Comparison of ENCODE assay signal across 12 cellular contexts in the genomic region with DNA sequence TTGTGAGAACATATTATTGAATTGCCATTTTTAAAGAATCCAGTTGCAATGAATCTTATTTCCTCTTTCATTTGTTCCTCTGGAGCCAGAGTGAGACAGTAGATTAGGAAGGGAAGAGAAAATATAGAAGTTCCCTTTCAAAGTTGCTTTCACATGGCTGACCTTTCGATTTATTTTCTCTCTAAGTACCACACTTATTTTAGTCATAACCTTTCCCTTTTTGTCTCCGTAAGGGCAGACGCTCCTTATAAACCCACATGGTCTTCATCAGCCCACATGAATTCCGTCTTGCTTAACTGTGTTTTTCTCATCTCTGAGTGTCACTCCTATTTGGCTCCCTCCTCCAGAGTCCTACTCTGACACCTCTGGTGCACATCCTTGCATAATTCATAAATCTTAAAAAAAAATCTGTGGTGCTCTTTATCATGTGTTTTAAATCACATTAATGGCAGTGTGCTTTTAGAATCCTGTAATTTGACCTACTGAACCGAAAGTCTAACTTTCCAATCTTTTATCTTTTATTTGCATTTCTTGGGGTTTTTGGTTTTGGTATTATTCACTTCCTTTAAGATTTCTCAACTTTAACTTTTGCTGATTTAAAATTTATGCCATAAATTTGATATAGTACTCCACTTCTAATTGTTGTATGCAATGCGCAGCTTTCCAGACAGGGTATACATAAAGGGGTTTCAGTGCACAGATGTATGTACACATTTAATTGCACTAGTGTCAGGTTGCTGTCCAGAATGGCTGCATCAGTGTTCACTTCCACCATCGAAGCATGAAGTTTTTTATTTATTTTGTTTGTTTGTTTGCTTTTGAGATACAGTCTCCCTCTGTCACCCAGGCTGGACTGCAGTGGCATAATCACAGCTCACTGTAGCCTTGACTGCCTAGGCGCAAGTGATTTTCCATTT. TPM values are rescaled to one million over a fixed set of nuclear protein-coding genes. Genes with fewer than 3 reads are reported as not detected.
DNase-seq lines count a peak whose midpoint lies in the region; ATAC-seq, FAIRE-seq and TF ChIP-seq lines count a peak whose summit lies in the region.
"Had no signal": no experiment of that assay in that cellular context is flagged by ENCODE, and none has a peak within 500 bp of the region (broad histone marks: within the 10 kb centered on the region; RNA-seq: fewer than 3 reads in every experiment).

No MANE protein-coding gene starts in this region.

- peaks cover 7% of the 10 kb centered on the region; the same call in 2 of the 3 replicates for H3K9me3 ChIP-seq in A549
- H3K9me3 ChIP-seq in neuronal stem cell (replicated peaks in 1 of 2; ENCODE audit: control insufficient read depth in 2 of 2, insufficient read depth in 1 of 2, low read depth in 1 of 2, low read length in 2 of 2), result peaks cover 3 to 7% of the 10 kb centered on the region in 2 donors

- H3K4me1 ChIP-seq in A549 (no peaks in the 10 kb centered on the region), neuronal stem cell (ENCODE audit: control insufficient read depth in 2 of 2, insufficient read depth in 1 of 2, low read depth in 1 of 2, low read length in 2 of 2) (no peaks in the 10 kb centered on the region)

- H4K91ac ChIP-seq in neuronal stem cell (ENCODE audit: low read depth, low read length, poor library complexity), result no peak overlapping the region

- TF ChIP-seq EP300 in A549 (IDR thresholded peaks at IDR 0.05), result no peak

- H2BK5ac ChIP-seq in neuronal stem cell (ENCODE audit: low read length), result no peak overlapping the region

- no peak overlapping the region for H2BK12ac ChIP-seq in neuronal stem cell (ENCODE audit: low read length)

- no peak overlapping the region for H2AFZ ChIP-seq in neuronal stem cell (ENCODE audit: low read length)

- H3K4me2 ChIP-seq in A549, result peak overlapping the region; percentile 21; the same call in 1 of the 3 replicates
- H3K4me2 ChIP-seq in neuronal stem cell (ENCODE audit: insufficient read depth, low read length, poor library complexity, severe bottlenecking), result no peak overlapping the region

- in situ Hi-C loops in brain microvascular endothelial cell (cut with HindIII; ENCODE audit: low pct_ligation_motif_present, low sequenced_read_pairs), result no loop called here

- H3K36me3 ChIP-seq in brain microvascular endothelial cell (replicated peaks) (no peaks in the 10 kb centered on the region), neuronal stem cell (replicated peaks in 1 of 2; ENCODE audit: control insufficient read depth in 2 of 2, insufficient read depth in 2 of 2, low read length in 2 of 2) (no peaks in the 10 kb centered on the region)
- H3K36me3 ChIP-seq: sigmoid colon, upper lobe of left lung had no signal

- FAIRE-seq in A549 (lab: Jason Lieb, UNC) (no peak), GM18507 (lab: Jason Lieb, UNC) (peak; percentile 50)

- no peak overlapping the region for H3K4me3 ChIP-seq in A549
- H3K4me3 ChIP-seq in brain microvascular endothelial cell (ENCODE audit: low read depth, low read length), result no peak overlapping the region
- no peak overlapping the region for H3K4me3 ChIP-seq in neuronal stem cell (ENCODE audit: low read length in 2 of 2)
- H3K4me3 ChIP-seq in dorsolateral prefrontal cortex, result no peak overlapping the region
- H3K4me3 ChIP-seq: upper lobe of left lung had no signal

- CTCF ChIA-PET in A549 (lab: Yijun Ruan, JAX), result no interaction called here

- H3K14ac ChIP-seq in neuronal stem cell (ENCODE audit: low read length), result no peak overlapping the region

- intact Hi-C loops in dorsolateral prefrontal cortex (cut with DNase I), result loop anchor here in 1 of 2 donors (10.0 kb wide), 1 partner anchor 69 kb away; no protein-coding TSS in a partner anchor

- H4K8ac ChIP-seq in neuronal stem cell (ENCODE audit: low read depth, low read length), result no peak overlapping the region

- no peak overlapping the region for H3K23ac ChIP-seq in neuronal stem cell (ENCODE audit: low read depth, low read length, poor library complexity)

- H2BK120ac ChIP-seq in neuronal stem cell (ENCODE audit: low read depth, low read length), result no peak overlapping the region

- H3K27ac ChIP-seq in A549 (no peak overlapping the region), brain microvascular endothelial cell (peak overlapping the region; percentile 50), neuronal stem cell (replicated peaks; ENCODE audit: low read length) (no peak overlapping the region), dorsolateral prefrontal cortex (no peak overlapping the region)
- H3K27ac ChIP-seq: sigmoid colon, upper lobe of left lung had no signal

- H3K79me1 ChIP-seq in neuronal stem cell (ENCODE audit: low read depth, low read length), result no peaks in the 10 kb centered on the region

- no peaks in the 10 kb centered on the region for H3K27me3 ChIP-seq in brain microvascular endothelial cell (replicated peaks)
- peaks cover 0 to 2% (median 0%) of the 10 kb centered on the region in 3 experiments for H3K27me3 ChIP-seq in neuronal stem cell (ENCODE audit: control insufficient read depth in 3 of 3, insufficient read depth in 3 of 3, low read depth in 1 of 3, low read length in 3 of 3)
- H3K27me3 ChIP-seq in dorsolateral prefrontal cortex, result no peaks in the 10 kb centered on the region
- H3K27me3 ChIP-seq: sigmoid colon, upper lobe of left lung had no signal

- no peak for DNase-seq in A549 (ENCODE audit: low read depth in 1 of 2, low spot score in 1 of 2)
- DNase-seq in GM18507 (ENCODE audit: extremely low spot score, insufficient read length, low read depth), result no peak
- peak; percentile 13 for DNase-seq in M059J (ENCODE audit: low read depth)
- peak; percentile 37 for DNase-seq in brain microvascular endothelial cell
- DNase-seq in neuronal stem cell (ENCODE audit: low spot score), result no peak
- no peak for DNase-seq in dorsolateral prefrontal cortex
- DNase-seq: DND-41; NK-92 treated with Interleukin-12 subunit alpha and Interleukin-12 subunit beta, amount 100 ng/mL, for 24 hours; sigmoid colon; upper lobe of left lung had no signal

- WGBS in A549 (ENCODE audit: missing lambda C conversion rate), result 67% methylated on average over 8 of the region's 8 CpGs
- WGBS in neuronal stem cell (ENCODE audit: extremely low coverage in 2 of 2, insufficient read length in 2 of 2, insufficient replicate concordance in 1 of 2), 2 donors, result no CpG with 5 or more reads among the region's 8 CpGs

- no peak overlapping the region for H2AK5ac ChIP-seq in neuronal stem cell (ENCODE audit: low read depth, low read length)

- H3K4ac ChIP-seq in neuronal stem cell (ENCODE audit: low read length), result no peak overlapping the region

- ATAC-seq in A549 (no peak), GM21381 (IDR thresholded peaks at IDR 0.05; ENCODE audit: unreplicated experiment) (no peak), HG03571 (IDR thresholded peaks at IDR 0.05; ENCODE audit: unreplicated experiment) (no peak)

- TF ChIP-seq CTCF in A549 (IDR thresholded peaks at IDR 0.05) (no peak), brain microvascular endothelial cell (IDR thresholded peaks at IDR 0.05; ENCODE audit: low read depth, low read length, missing control alignments) (no peak), dorsolateral prefrontal cortex (IDR thresholded peaks at IDR 0.05 in 54 of 56, conservative IDR thresholded peaks at IDR 0.05 in 2 of 56; ENCODE audit: low read depth in 1 of 56, partially characterized antibody in 56 of 56) (no peak)

- POLR2A ChIA-PET in A549 (lab: Yijun Ruan, JAX), result no interaction called here

- TF ChIP-seq RAD21 in A549 (conservative IDR thresholded peaks at IDR 0.05 in 1 of 2, IDR thresholded peaks at IDR 0.05 in 1 of 2), result no peak

- TF ChIP-seq POLR2A in A549 (IDR thresholded peaks at IDR 0.05; ENCODE audit: low read length), result no peak

- H3K18ac ChIP-seq in neuronal stem cell (ENCODE audit: low read length), result no peak overlapping the region

- no peak overlapping the region for H3K9ac ChIP-seq in neuronal stem cell (ENCODE audit: low read depth, low read length, poor library complexity)

- H2BK15ac ChIP-seq in neuronal stem cell (ENCODE audit: low read length), result no peak overlapping the region

TF ChIP-seq in A549, 52 proteins besides CTCF, POLR2A, EP300 and RAD21:
- no peak for TF ChIP-seq HES2 (IDR thresholded peaks at IDR 0.05)
- TF ChIP-seq KDM1A (IDR thresholded peaks at IDR 0.05; ENCODE audit: low read depth), result no peak
- TF ChIP-seq MAZ (IDR thresholded peaks at IDR 0.05; ENCODE audit: borderline replicate concordance, low read depth, low read length), result no peak
- TF ChIP-seq, protein P1, sequence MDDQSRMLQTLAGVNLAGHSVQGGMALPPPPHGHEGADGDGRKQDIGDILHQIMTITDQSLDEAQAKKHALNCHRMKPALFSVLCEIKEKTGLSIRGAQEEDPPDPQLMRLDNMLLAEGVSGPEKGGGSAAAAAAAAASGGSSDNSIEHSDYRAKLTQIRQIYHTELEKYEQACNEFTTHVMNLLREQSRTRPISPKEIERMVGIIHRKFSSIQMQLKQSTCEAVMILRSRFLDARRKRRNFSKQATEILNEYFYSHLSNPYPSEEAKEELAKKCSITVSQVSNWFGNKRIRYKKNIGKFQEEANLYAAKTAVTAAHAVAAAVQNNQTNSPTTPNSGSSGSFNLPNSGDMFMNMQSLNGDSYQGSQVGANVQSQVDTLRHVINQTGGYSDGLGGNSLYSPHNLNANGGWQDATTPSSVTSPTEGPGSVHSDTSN (IDR thresholded peaks at IDR 0.05), result no peak
- no peak for TF ChIP-seq NFE2L2 (conservative IDR thresholded peaks at IDR 0.05; ENCODE audit: low read length)
- no peak for TF ChIP-seq KDM5A (IDR thresholded peaks at IDR 0.05)
TF ChIP-seq in A549: peak in this region for 0.

RNA-seq across cellular contexts. Expression of gene ZNF396, which starts 38.6 kb away (rescaled TPM):
- polyA plus RNA-seq in A549 (2011; rRNA removed) (1.1 and 1.3 TPM in 2 replicates), A549 (2017; fragmentation: RNase III; extraction: RNeasy Plus Mini Kit Qiagen cat#74134 plus additional on column Dnase treatment) (0.76 to 1.1 TPM (median 0.94 TPM) in 3 replicates)
- 0.16 and 0.18 TPM in 2 replicates for polyA plus RNA-seq in A549 (2012; cell fraction: cytosol; rRNA removed)
- polyA plus RNA-seq in A549 (2012; cell fraction: nucleus; rRNA removed), result 0.29 and 0.31 TPM in 2 replicates
- polyA minus RNA-seq in A549 (2011; rRNA and poly(A)+ RNA removed), result 1.2 and 1.3 TPM in 2 replicates
- total RNA-seq in M059J (2014; rRNA removed; shearing (Covaris generic)), result 1.7 TPM in 2 replicates
- polyA plus RNA-seq in neuronal stem cell (2013, experiment 1 of 2), result 1.2 TPM
- 1.1 TPM for polyA plus RNA-seq in neuronal stem cell (2013, experiment 2 of 2)
- total RNA-seq in dorsolateral prefrontal cortex, result 1 to 10 TPM; 1.5 to 6.7 (median 3.7) TPM

Comparison
In these comparisons a context has a peak if more than half of its experiments do, and no peak if none do; other contexts are left out.
1. DNase-seq: peak in M059J (single experiment) and brain microvascular endothelial cell (single experiment); none in A549 (0 of 2), GM18507 (single experiment), neuronal stem cell (single experiment) and dorsolateral prefrontal cortex (0 of 10).